ENCODE assay signal across 1 cellular context in genomic region chr7:26291699-26292538, GRCh38.
TF ChIP-seq lines count a peak whose summit lies in the region.

Gene SNX10, plus strand, starts transcription at chr7:26291862. Its CDS starts 54,581 bp downstream, at chr7:26346443.

TF ChIP-seq in K562, 482 proteins besides CTCF, POLR2A, EP300 and RAD21 (continued from another document and continues in another):
- TF ChIP-seq RBM17 (IDR thresholded peaks at IDR 0.05; ENCODE audit: borderline replicate concordance, low read depth, low read length) (no peak), U2AF1 (optimal IDR thresholded peaks at IDR 0.05; ENCODE audit: low read depth, low read length) (no peak), NKRF (IDR thresholded peaks at IDR 0.05; ENCODE audit: borderline replicate concordance) (no peak), ELF4 (CRISPR knock-in tag; IDR thresholded peaks at IDR 0.05) (no peak), SMAD4 (CRISPR knock-in tag; conservative IDR thresholded peaks at IDR 0.05) (peak; percentile 50; the same call in 1 of the 2 replicates), TFE3 (CRISPR knock-in tag; IDR thresholded peaks at IDR 0.05) (no peak), NR2F6 (CRISPR knock-in tag; IDR thresholded peaks at IDR 0.05) (no peak), HOXB6 (CRISPR knock-in tag; IDR thresholded peaks at IDR 0.05; ENCODE audit: borderline replicate concordance) (no peak), ZBTB1 (CRISPR knock-in tag; IDR thresholded peaks at IDR 0.05; ENCODE audit: borderline replicate concordance, low read depth) (no peak), ZNF57 (CRISPR knock-in tag; IDR thresholded peaks at IDR 0.05) (no peak), DNMT1 (IDR thresholded peaks at IDR 0.05) (no peak), MCM7 (IDR thresholded peaks at IDR 0.05) (no peak), ZNF263 (CRISPR knock-in tag; IDR thresholded peaks at IDR 0.05; ENCODE audit: borderline replicate concordance) (peak; percentile 73; the same call in 1 of the 2 replicates), LARP7 (IDR thresholded peaks at IDR 0.05) (no peak), ZBTB40 (IDR thresholded peaks at IDR 0.05) (peak; percentile 33; the same call in 1 of the 2 replicates), ZBTB40 (CRISPR knock-in tag; IDR thresholded peaks at IDR 0.05) (no peak), BRCA1 (IDR thresholded peaks at IDR 0.05) (no peak), BRCA1 (CRISPR knock-in tag; IDR thresholded peaks at IDR 0.05) (no peak), ZNF146 (CRISPR knock-in tag; IDR thresholded peaks at IDR 0.05; ENCODE audit: unreplicated experiment) (no peak), JUN (IDR thresholded peaks at IDR 0.05; ENCODE audit: borderline replicate concordance, low read depth, low read length) (0 out of 2 replicates have a peak, but pooled peaks have one; percentile 4), JUN (CRISPR knock-in tag; IDR thresholded peaks at IDR 0.05; ENCODE audit: borderline replicate concordance) (0 out of 2 replicates have a peak, but pooled peaks have one; percentile 39), ZNF41 (CRISPR knock-in tag; conservative IDR thresholded peaks at IDR 0.05) (no peak), FIP1L1 (IDR thresholded peaks at IDR 0.05; ENCODE audit: low read depth, low read length, poor library complexity, severe bottlenecking) (no peak), ZNF398 (CRISPR knock-in tag; IDR thresholded peaks at IDR 0.05) (no peak), ZFX (CRISPR knock-in tag; IDR thresholded peaks at IDR 0.05) (peak; percentile 77), ZBTB8A (IDR thresholded peaks at IDR 0.05; ENCODE audit: partially characterized antibody) (no peak), ZNF740 (CRISPR knock-in tag; IDR thresholded peaks at IDR 0.05) (no peak), ZNF740 (tag; IDR thresholded peaks at IDR 0.05) (no peak), SFPQ (IDR thresholded peaks at IDR 0.05; ENCODE audit: low read depth, low read length) (no peak), DDX20 (tag; IDR thresholded peaks at IDR 0.05; ENCODE audit: low read depth) (no peak), MXI1 (IDR thresholded peaks at IDR 0.05; ENCODE audit: low read depth, low read length) (no peak), RFX1 (IDR thresholded peaks at IDR 0.05) (no peak), REST (CRISPR knock-in tag; IDR thresholded peaks at IDR 0.05; ENCODE audit: low read depth) (no peak), FOS (IDR thresholded peaks at IDR 0.05; ENCODE audit: extremely low read depth, insufficient read length) (no peak), TCF15 (CRISPR knock-in tag; IDR thresholded peaks at IDR 0.05) (no peak), ZNF354B (CRISPR knock-in tag; IDR thresholded peaks at IDR 0.05) (no peak), ZBTB7A (IDR thresholded peaks at IDR 0.05; ENCODE audit: borderline replicate concordance, control insufficient read depth, low read depth, low read length) (no peak), ZNF583 (CRISPR knock-in tag; IDR thresholded peaks at IDR 0.05) (no peak), HNRNPL (IDR thresholded peaks at IDR 0.05; ENCODE audit: low read depth, low read length) (no peak), MXD1 (CRISPR knock-in tag; IDR thresholded peaks at IDR 0.05; ENCODE audit: borderline replicate concordance, poor library complexity, severe bottlenecking) (no peak)
